In genomic region chr11:36346562-36347383, GRCh38 we compare ENCODE assay signal across 18 cellular contexts.
"Had no signal": no experiment of that assay in that cellular context is flagged by ENCODE, and none has a peak within 500 bp of the region (broad histone marks: within the 10 kb centered on the region; RNA-seq: fewer than 3 reads in every experiment).

No MANE protein-coding gene starts in this region.

- ATAC-seq: foreskin keratinocyte, heart left ventricle, left lobe of liver, psoas muscle, right lobe of liver had no signal

- H3K9me3 Mint-ChIP-seq: nephron; stimulated activated memory B cell treated with anti-CD40 and anti-IgM and Interleukin-4, amounts not matched to agents 10 μg/mL and 1 μg/mL and 100 μg/mL, for 72 hours had no signal

- H3K27ac Mint-ChIP-seq: nephron; stimulated activated memory B cell treated with anti-CD40 and anti-IgM and Interleukin-4, amounts not matched to agents 10 μg/mL and 1 μg/mL and 100 μg/mL, for 72 hours had no signal

- H3K4me3 ChIP-seq: cardiac muscle cell, esophagus squamous epithelium, heart left ventricle, mucosa of descending colon, psoas muscle, right lobe of liver, suprapubic skin, upper lobe of left lung had no signal

- H3K4me3 Mint-ChIP-seq: nephron; stimulated activated memory B cell treated with anti-CD40 and anti-IgM and Interleukin-4, amounts not matched to agents 10 μg/mL and 1 μg/mL and 100 μg/mL, for 72 hours had no signal

- DNase-seq: activated CD4-positive, alpha-beta T cell treated with anti-CD3 and anti-CD28 coated beads for 48 hours; activated naive CD4-positive, alpha-beta T cell; esophagus squamous epithelium; foreskin keratinocyte; heart left ventricle; islet precursor cell; mammary epithelial cell; mucosa of descending colon; occipital lobe; psoas muscle; right lobe of liver; T-helper 1 cell; upper lobe of left lung had no signal

- H3K36me3 Mint-ChIP-seq: stimulated activated memory B cell treated with anti-CD40 and anti-IgM and Interleukin-4, amounts not matched to agents 10 μg/mL and 1 μg/mL and 100 μg/mL, for 72 hours had no signal
